ENCODE assay signal across 8 cellular contexts in genomic region chrX:56729152-56729557, GRCh38. TPM values are rescaled to one million over a fixed set of nuclear protein-coding genes. Genes with fewer than 3 reads are reported as not detected.
A peak's percentile ranks its signal among the peaks of the same experiment; 100 is the strongest.
DNase-seq lines count a peak whose midpoint lies in the region; TF ChIP-seq lines count a peak whose summit lies in the region.

A gene with protein sequence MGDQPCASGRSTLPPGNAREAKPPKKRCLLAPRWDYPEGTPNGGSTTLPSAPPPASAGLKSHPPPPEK (plus strand): TSS chrX:56729243. CDS start chrX:56729354, 111 bp downstream.

- H3K36me3 ChIP-seq in GM23248 (ENCODE audit: low read depth) (no peaks in the 10 kb centered on the region), Loucy (ENCODE audit: insufficient read depth, low read length) (no peaks in the 10 kb centered on the region), mammary epithelial cell (ENCODE audit: insufficient read depth, low read length) (no peaks in the 10 kb centered on the region), iPS-20b (ENCODE audit: insufficient read depth, low read depth, low read length) (peaks cover 5% of the 10 kb centered on the region)

- peak within 1 kb of the TSS; percentile 88 for H3K27ac Mint-ChIP-seq in T-helper 1 cell treated with Interleukin-12 subunit alpha and Interleukin-12 subunit beta and Interleukin-4 antibody, amounts not matched to agents 30 μg/mL and 1 μg/mL, for 36 hours

- no peaks in the 10 kb centered on the region for H3K27me3 ChIP-seq in GM23248 (replicated peaks; ENCODE audit: insufficient read depth)
- no peaks in the 10 kb centered on the region for H3K27me3 ChIP-seq in Loucy (ENCODE audit: insufficient read depth, low read length, poor library complexity, severe bottlenecking)
- no peaks in the 10 kb centered on the region for H3K27me3 ChIP-seq in mammary epithelial cell (ENCODE audit: insufficient read depth, low read length)
- H3K27me3 ChIP-seq in iPS-20b (ENCODE audit: insufficient read depth, low read length), result no peaks in the 10 kb centered on the region

- peaks cover 20% of the 10 kb centered on the region for H3K4me1 Mint-ChIP-seq in T-helper 1 cell treated with Interleukin-12 subunit alpha and Interleukin-12 subunit beta and Interleukin-4 antibody, amounts not matched to agents 30 μg/mL and 1 μg/mL, for 36 hours (ENCODE audit: low read depth)

- H3K9me3 ChIP-seq in GM23248 (ENCODE audit: low read depth) (no peaks in the 10 kb centered on the region), Loucy (ENCODE audit: insufficient read depth, low read depth, low read length) (no peaks in the 10 kb centered on the region), mammary epithelial cell (replicated peaks; ENCODE audit: insufficient read depth, low read length) (no peaks in the 10 kb centered on the region), iPS-20b (ENCODE audit: insufficient read depth, low read depth, low read length) (no peaks in the 10 kb centered on the region)

- WGBS in GM23248 (ENCODE audit: low coverage in 1 of 2, low lambda C conversion rate in 2 of 2, missing lambda C conversion rate in 2 of 2), 2 experiments, result 2 to 3% methylated on average over 12 to 15 of the region's 22 CpGs
- 5% methylated on average over 20 of the region's 22 CpGs for WGBS in mammary epithelial cell (ENCODE audit: low coverage, missing lambda C conversion rate)

- H3K4me1 ChIP-seq in GM23248 (ENCODE audit: insufficient read depth), result peaks cover 10% of the 10 kb centered on the region; the same call in 1 of the 2 replicates
- peaks cover 5% of the 10 kb centered on the region for H3K4me1 ChIP-seq in Loucy (ENCODE audit: insufficient read depth, low read length, poor library complexity, severe bottlenecking)
- no peaks in the 10 kb centered on the region for H3K4me1 ChIP-seq in mammary epithelial cell (ENCODE audit: insufficient read depth, low read length)
- no peaks in the 10 kb centered on the region for H3K4me1 ChIP-seq in iPS-20b (ENCODE audit: insufficient read depth, low read length)

- CTCF ChIA-PET in mammary epithelial cell (lab: Charles Lee; ENCODE audit: low non-redundant PET), result no interaction called here

- no peaks in the 10 kb centered on the region for H4K20me1 ChIP-seq in GM23248 (ENCODE audit: insufficient read depth)
- peaks cover 10% of the 10 kb centered on the region for H4K20me1 ChIP-seq in Loucy (ENCODE audit: insufficient read depth, low read length, poor library complexity, severe bottlenecking)
- no peaks in the 10 kb centered on the region for H4K20me1 ChIP-seq in mammary epithelial cell (ENCODE audit: insufficient read depth, low read length)

- TF ChIP-seq CTCF in Loucy (conservative IDR thresholded peaks at IDR 0.05; ENCODE audit: low read length) (no peak), mammary epithelial cell (conservative IDR thresholded peaks at IDR 0.05 in 1 of 2, IDR thresholded peaks at IDR 0.05 in 1 of 2; ENCODE audit: extremely low read depth in 1 of 2, insufficient read depth in 1 of 2, low read depth in 1 of 2, low read length in 2 of 2) (no peak)

- H3K9me2 ChIP-seq in GM23248 (ENCODE audit: insufficient read depth) (no peaks in the 10 kb centered on the region), Loucy (replicated peaks; ENCODE audit: low read depth, low read length) (no peaks in the 10 kb centered on the region)

- H3K9me3 Mint-ChIP-seq in T-helper 1 cell treated with Interleukin-12 subunit alpha and Interleukin-12 subunit beta and Interleukin-4 antibody, amounts not matched to agents 30 μg/mL and 1 μg/mL, for 36 hours, result no peaks in the 10 kb centered on the region

- peak within 1 kb of the TSS; percentile 80 for H3K4me2 ChIP-seq in GM23248 (ENCODE audit: unreplicated experiment)
- peak within 1 kb of the TSS; percentile 83 for H3K4me2 ChIP-seq in Loucy (ENCODE audit: low read depth, low read length, poor library complexity, severe bottlenecking)
- peak within 1 kb of the TSS; percentile 71 for H3K4me2 ChIP-seq in mammary epithelial cell (ENCODE audit: insufficient read depth, low read depth, low read length)

- 0 out of 2 replicates have a peak, but pooled peaks cover 4% of the 10 kb centered on the region for H3F3A ChIP-seq in GM23248 (ENCODE audit: insufficient read depth)
- H3F3A ChIP-seq in Loucy (ENCODE audit: low read depth), result no peaks in the 10 kb centered on the region

- dilution Hi-C loops in mammary epithelial cell (cut with HindIII; ENCODE audit: low sequenced_read_pairs), result no loop called here

- H3K4me3 ChIP-seq in GM23248 (peak within 1 kb of the TSS; percentile 95), Loucy (ENCODE audit: low read length, poor library complexity, severe bottlenecking) (peak within 1 kb of the TSS; percentile 96), mammary epithelial cell (replicated peaks in 1 of 3; ENCODE audit: insufficient read depth in 1 of 3, low read depth in 2 of 3, low read length in 3 of 3) (peak within 1 kb of the TSS; percentile 53 to 72 (median 69)), iPS-20b (ENCODE audit: low read length) (peak within 1 kb of the TSS; percentile 94), skeletal muscle cell (ENCODE audit: low read depth, low read length) (peak within 1 kb of the TSS; percentile 67)

- peaks cover 51% of the 10 kb centered on the region for H3K79me2 ChIP-seq in GM23248 (ENCODE audit: insufficient read depth)
- peaks cover 37% of the 10 kb centered on the region for H3K79me2 ChIP-seq in Loucy (ENCODE audit: insufficient read depth, low read length)
- peaks cover 38% of the 10 kb centered on the region for H3K79me2 ChIP-seq in mammary epithelial cell (ENCODE audit: insufficient read depth, low read length)

- peak; percentile 33 for DNase-seq in GM03348 (ENCODE audit: low spot score)
- peak; percentile 62 for DNase-seq in GM23248
- peak; percentile 60 for DNase-seq in mammary epithelial cell
- no peak for DNase-seq in skeletal muscle cell (ENCODE audit: low read depth)
- no peak for DNase-seq in OCI-M2 (lab: John Stamatoyannopoulos, UW; ENCODE audit: unreplicated experiment)

- H3K27ac ChIP-seq in GM23248 (peak within 1 kb of the TSS; percentile 74), mammary epithelial cell (ENCODE audit: insufficient read depth, low read depth, low read length) (peak within 1 kb of the TSS; percentile 65), iPS-20b (ENCODE audit: low read length) (peak within 1 kb of the TSS; percentile 47)

- no peaks in the 10 kb centered on the region for H3K27me3 Mint-ChIP-seq in T-helper 1 cell treated with Interleukin-12 subunit alpha and Interleukin-12 subunit beta and Interleukin-4 antibody, amounts not matched to agents 30 μg/mL and 1 μg/mL, for 36 hours (ENCODE audit: low read depth)

- in situ Hi-C loops in GM23248 (cut with MboI) (no loop called here), mammary epithelial cell (cut with MboI; ENCODE audit: low sequenced_read_pairs in 2 of 2) (loop anchor here in 1 of 2 donors (25.0 kb wide), 1 partner anchor 442 kb away; no protein-coding TSS in a partner anchor)

- H2AFZ ChIP-seq in GM23248 (peak within 1 kb of the TSS; percentile 91), Loucy (ENCODE audit: low read length) (peak within 1 kb of the TSS; percentile 93), mammary epithelial cell (ENCODE audit: low read depth, low read length) (peak within 1 kb of the TSS; percentile 90)

- BruUV-seq in mammary epithelial cell (replicated peaks; lab: Mats Ljungman, UMichigan), result no TSS peak

- peak within 1 kb of the TSS; percentile 87 for H3K9ac ChIP-seq in GM23248
- H3K9ac ChIP-seq in Loucy (ENCODE audit: low read depth, low read length, poor library complexity, severe bottlenecking), result peak within 1 kb of the TSS; percentile 85
- H3K9ac ChIP-seq in mammary epithelial cell (ENCODE audit: insufficient read depth, low read length), result peak within 1 kb of the TSS; percentile 63
- H3K9ac ChIP-seq in iPS-20b (ENCODE audit: low read depth, low read length), result peak within 1 kb of the TSS; percentile 93

- H3K4me3 Mint-ChIP-seq in T-helper 1 cell treated with Interleukin-12 subunit alpha and Interleukin-12 subunit beta and Interleukin-4 antibody, amounts not matched to agents 30 μg/mL and 1 μg/mL, for 36 hours, result peak within 1 kb of the TSS; percentile 91

- intact Hi-C loops in mammary epithelial cell (cut with micrococcal nuclease), result loop anchor here (2.0 to 5.0 kb wide), 4 partner anchors 164 to 512 kb away; partner anchors contain the start of gene KLF8

- H3K36me3 Mint-ChIP-seq in T-helper 1 cell treated with Interleukin-12 subunit alpha and Interleukin-12 subunit beta and Interleukin-4 antibody, amounts not matched to agents 30 μg/mL and 1 μg/mL, for 36 hours (ENCODE audit: low read depth), result peaks cover 2% of the 10 kb centered on the region

RNA-seq across cellular contexts. Expression of the gene that starts here (rescaled TPM):
- total RNA-seq in GM23248 (2014; rRNA removed; shearing (Covaris generic)), result 8.5 and 8.7 TPM in 2 replicates
- polyA plus RNA-seq in GM23248 (2016; fragmentation: Nextera tagmentation; extraction: Ambion mirVana), result 188 and 193 TPM in 2 replicates
- 10 to 100 TPM; 12.5 to 54.3 TPM for total RNA-seq in mammary epithelial cell
- 37.9 TPM for polyA plus RNA-seq in mammary epithelial cell
- 39.8 TPM for polyA minus RNA-seq in mammary epithelial cell

Comparison
In these comparisons a context has a peak if more than half of its experiments do, and no peak if none do; other contexts are left out.
1. DNase-seq: peak in GM03348 (single experiment), GM23248 (single experiment) and mammary epithelial cell (single experiment); none in skeletal muscle cell (single experiment) and OCI-M2 (single experiment).
2. Peak in every context shown above with its lines, with median percentiles within 50 percentile points of each other: H2AFZ ChIP-seq, H3K27ac ChIP-seq, H3K4me2 ChIP-seq, H3K4me3 ChIP-seq and H3K9ac ChIP-seq.